Comparison of ENCODE assay signal across 9 cellular contexts in the genomic region with DNA sequence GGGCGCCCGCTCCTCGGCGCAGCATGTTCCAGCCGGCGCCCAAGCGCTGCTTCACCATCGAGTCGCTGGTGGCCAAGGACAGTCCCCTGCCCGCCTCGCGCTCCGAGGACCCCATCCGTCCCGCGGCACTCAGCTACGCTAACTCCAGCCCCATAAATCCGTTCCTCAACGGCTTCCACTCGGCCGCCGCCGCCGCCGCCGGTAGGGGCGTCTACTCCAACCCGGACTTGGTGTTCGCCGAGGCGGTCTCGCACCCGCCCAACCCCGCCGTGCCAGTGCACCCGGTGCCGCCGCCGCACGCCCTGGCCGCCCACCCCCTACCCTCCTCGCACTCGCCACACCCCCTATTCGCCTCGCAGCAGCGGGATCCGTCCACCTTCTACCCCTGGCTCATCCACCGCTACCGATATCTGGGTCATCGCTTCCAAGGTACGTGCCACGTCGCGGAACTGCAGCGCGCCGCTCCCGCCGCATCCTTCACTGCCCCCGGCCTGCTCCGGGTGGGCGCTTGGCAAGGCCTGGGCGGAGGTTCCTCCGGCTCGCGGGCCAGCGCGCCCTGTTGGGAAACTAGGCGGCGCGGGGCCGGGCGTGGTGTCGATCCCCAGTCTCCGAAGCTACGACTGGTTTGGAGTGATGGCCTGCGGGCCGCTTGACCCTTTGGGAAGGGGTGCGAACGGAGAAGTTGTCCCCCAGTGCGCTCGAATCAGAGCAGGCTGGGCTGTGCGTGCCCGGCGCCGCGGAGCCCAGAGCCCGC. TPM values are rescaled to one million over a fixed set of nuclear protein-coding genes. Genes with fewer than 3 reads are reported as not detected.
A peak's percentile ranks its signal among the peaks of the same experiment; 100 is the strongest.
DNase-seq lines count a peak whose midpoint lies in the region; ATAC-seq and TF ChIP-seq lines count a peak whose summit lies in the region.
"Had no signal": no experiment of that assay in that cellular context is flagged by ENCODE, and none has a peak within 500 bp of the region (broad histone marks: within the 10 kb centered on the region; RNA-seq: fewer than 3 reads in every experiment).

No MANE protein-coding gene starts in this region.

- H3K27ac ChIP-seq in iPS-20b (ENCODE audit: low read length) (no peak overlapping the region), testis (peak overlapping the region; percentile 80 to 91), Karpas-422 (ENCODE audit: low read length) (no peak overlapping the region)

- no peak overlapping the region for H2AFZ ChIP-seq in Karpas-422 (ENCODE audit: low read length)

- H3K4me3 ChIP-seq in iPS-20b (ENCODE audit: low read length) (peak overlapping the region; percentile 43; the same call in 1 of the 2 replicates), testis (peak overlapping the region; percentile 52 to 80), Karpas-422 (ENCODE audit: low read length) (no peak overlapping the region)

- peaks cover 13% of the 10 kb centered on the region for H3K4me1 Mint-ChIP-seq in activated naive CD8-positive, alpha-beta T cell treated with anti-CD3 and anti-CD28 coated beads, Interleukin-2, amount 10 ng/mL, durations not matched to agents 7 days and 5 days

- no peak for ATAC-seq in activated naive CD8-positive, alpha-beta T cell treated with anti-CD3 and anti-CD28 coated beads, Interleukin-2, amount 10 ng/mL, durations not matched to agents 7 days and 5 days (ENCODE audit: low read depth)
- ATAC-seq in GM21619 (IDR thresholded peaks at IDR 0.05; ENCODE audit: unreplicated experiment): no peak

- POLR2A ChIA-PET in activated naive CD8-positive, alpha-beta T cell treated with anti-CD3 and anti-CD28 coated beads, Interleukin-2, amount 10 ng/mL, durations not matched to agents 7 days and 5 days (lab: Charles Lee): no interaction called here

- H4K20me1 ChIP-seq in Karpas-422 (ENCODE audit: insufficient read depth, low read depth, low read length): no peaks in the 10 kb centered on the region

- intact Hi-C loops in testis (cut with DNase I; ENCODE audit: low total_unique reads): loop anchor here (10.0 kb wide), 1 partner anchor 501 kb away; a partner anchor contains a TSS

- H3K9me3 ChIP-seq in iPS-20b (ENCODE audit: insufficient read depth, low read depth, low read length) (no peaks in the 10 kb centered on the region; the same call in 1 of the 2 replicates), testis (no peaks in the 10 kb centered on the region), Karpas-422 (ENCODE audit: low read length) (no peaks in the 10 kb centered on the region)

- no peak for TF ChIP-seq POLR2A in testis (IDR thresholded peaks at IDR 0.05)

- H3K36me3 ChIP-seq in iPS-20b (ENCODE audit: insufficient read depth, low read depth, low read length): no peaks in the 10 kb centered on the region
- H3K36me3 ChIP-seq in testis (ENCODE audit: low read depth, missing control alignments): no peaks in the 10 kb centered on the region
- H3K36me3 ChIP-seq in Karpas-422 (ENCODE audit: insufficient read depth, low read length): no peaks in the 10 kb centered on the region

- DNase-seq in NCI-H82 (lab: John Stamatoyannopoulos, UW) (peak; percentile 48), NCI-H82 treated with DMSO at 0.1 percent for 48 hours (lab: John Stamatoyannopoulos, UW; ENCODE audit: unreplicated experiment) (no peak), testis (no peak), Karpas-422 (no peak), NCI-H2171 treated with DMSO at 0.1 percent for 48 hours (lab: John Stamatoyannopoulos, UW) (no peak)
- DNase-seq in activated naive CD8-positive, alpha-beta T cell treated with anti-CD3 and anti-CD28 coated beads, Interleukin-2, amount 10 ng/mL, durations not matched to agents 7 days and 5 days: peak; percentile 52

- peaks cover 3% of the 10 kb centered on the region for H3K9me3 Mint-ChIP-seq in activated naive CD8-positive, alpha-beta T cell treated with anti-CD3 and anti-CD28 coated beads, Interleukin-2, amount 10 ng/mL, durations not matched to agents 7 days and 5 days

- peaks cover 89% of the 10 kb centered on the region for H3K27me3 Mint-ChIP-seq in activated naive CD8-positive, alpha-beta T cell treated with anti-CD3 and anti-CD28 coated beads, Interleukin-2, amount 10 ng/mL, durations not matched to agents 7 days and 5 days

- peaks cover 3% of the 10 kb centered on the region for H3K36me3 Mint-ChIP-seq in activated naive CD8-positive, alpha-beta T cell treated with anti-CD3 and anti-CD28 coated beads, Interleukin-2, amount 10 ng/mL, durations not matched to agents 7 days and 5 days

- H3K4me1 ChIP-seq in iPS-20b (ENCODE audit: insufficient read depth, low read length) (peaks cover 6% of the 10 kb centered on the region; the same call in 1 of the 2 replicates), testis (peaks cover 16% of the 10 kb centered on the region), Karpas-422 (ENCODE audit: low read length) (no peaks in the 10 kb centered on the region)

- no peak overlapping the region for H3K4me3 Mint-ChIP-seq in activated naive CD8-positive, alpha-beta T cell treated with anti-CD3 and anti-CD28 coated beads, Interleukin-2, amount 10 ng/mL, durations not matched to agents 7 days and 5 days

- H3K9ac ChIP-seq in iPS-20b (ENCODE audit: low read depth, low read length) (no peak overlapping the region), Karpas-422 (ENCODE audit: low read length) (no peak overlapping the region)

- H3K79me2 ChIP-seq in Karpas-422 (ENCODE audit: low read length): no peaks in the 10 kb centered on the region

- WGBS in testis, 2 donors: 0 to 2% methylated on average over 43 to 88 of the region's 88 CpGs

- no peak overlapping the region for H3K4me2 ChIP-seq in Karpas-422 (ENCODE audit: low read depth, low read length, poor library complexity, severe bottlenecking)

- H3K27ac Mint-ChIP-seq in activated naive CD8-positive, alpha-beta T cell treated with anti-CD3 and anti-CD28 coated beads, Interleukin-2, amount 10 ng/mL, durations not matched to agents 7 days and 5 days: peak overlapping the region; percentile 30

- TF ChIP-seq CTCF in testis (IDR thresholded peaks at IDR 0.05): peak in 1 of 3 experiments; percentile 15

- H3K27me3 ChIP-seq in iPS-20b (ENCODE audit: insufficient read depth, low read length): peaks cover 100% of the 10 kb centered on the region
- H3K27me3 ChIP-seq in testis: peaks cover 4% of the 10 kb centered on the region
- no peaks in the 10 kb centered on the region for H3K27me3 ChIP-seq in Karpas-422 (ENCODE audit: low read length)

- H3K9me2 ChIP-seq in Karpas-422 (replicated peaks; ENCODE audit: insufficient read depth, low read length): no peaks in the 10 kb centered on the region

RNA-seq across cellular contexts. Expression of a gene that starts 0.9 kb away (rescaled TPM):
- not detected for total RNA-seq in activated naive CD8-positive, alpha-beta T cell treated with anti-CD3 and anti-CD28 coated beads, Interleukin-2, amount 10 ng/mL, durations not matched to agents 7 days and 5 days
- 1 to 10 TPM; 1.5 to 1.9 TPM for total RNA-seq in testis
- polyA plus RNA-seq in testis (ENCODE audit: insufficient read depth, low read depth, low replicate concordance): 6.9 TPM
- total RNA-seq in Karpas-422 (2014; rRNA removed; shearing (Covaris generic); ENCODE audit: low replicate concordance): not detected in 2 replicates
- total RNA-seq: activated CD8-positive, alpha-beta memory T cell treated with anti-CD3 and anti-CD28 coated beads for 36 hours had no signal

Comparison
In these comparisons a context has a peak if more than half of its experiments do, and no peak if none do; other contexts are left out.
1. DNase-seq: peak in NCI-H82 (single experiment) and activated naive CD8-positive, alpha-beta T cell treated with anti-CD3 and anti-CD28 coated beads, Interleukin-2, amount 10 ng/mL, durations not matched to agents 7 days and 5 days (single experiment); none in NCI-H82 treated with DMSO at 0.1 percent for 48 hours (single experiment), testis (single experiment), Karpas-422 (single experiment) and NCI-H2171 treated with DMSO at 0.1 percent for 48 hours (single experiment).
2. H3K27ac ChIP-seq: peak in testis (2 of 2); none in iPS-20b (single experiment) and Karpas-422 (single experiment).